ENCODE assay signal across 8 cellular contexts in genomic region chrX:48695524-48695875, GRCh38. TPM values are rescaled to one million over a fixed set of nuclear protein-coding genes. Genes with fewer than 3 reads are reported as not detected.
DNase-seq lines count a peak whose midpoint lies in the region; ATAC-seq and TF ChIP-seq lines count a peak whose summit lies in the region.
"Had no signal": no experiment of that assay in that cellular context is flagged by ENCODE, and none has a peak within 500 bp of the region (broad histone marks: within the 10 kb centered on the region; RNA-seq: fewer than 3 reads in every experiment).

No MANE protein-coding gene starts in this region.

- H3K9ac ChIP-seq in HCT116 (ENCODE audit: low read length) (peak overlapping the region; percentile 67), smooth muscle cell (ENCODE audit: low read depth) (no peak overlapping the region)

- no peak overlapping the region for H3K27ac ChIP-seq in HCT116 (ENCODE audit: low read depth, low read length)
- H3K27ac ChIP-seq in gastroesophageal sphincter = peak overlapping the region; percentile 88 to 95 (median 92)
- H3K27ac ChIP-seq in smooth muscle cell (ENCODE audit: low read depth) = no peak overlapping the region

- CTCF ChIA-PET in HCT116 (lab: Charles Lee) = no interaction called here

- H3K36me3 ChIP-seq in HCT116 (ENCODE audit: control insufficient read depth in 1 of 2, insufficient read depth in 2 of 2, low read length in 2 of 2) (peaks cover 0 to 5% of the 10 kb centered on the region in 2 experiments; a peak in 1 of 4 replicates), gastroesophageal sphincter (peaks cover 0 to 14% of the 10 kb centered on the region in 2 donors), smooth muscle cell (ENCODE audit: low read depth) (no peaks in the 10 kb centered on the region)

- TF ChIP-seq POLR2A in HCT116 (IDR thresholded peaks at IDR 0.05; ENCODE audit: borderline replicate concordance, extremely low read depth, insufficient read depth, insufficient read length) (no peak), gastroesophageal sphincter (IDR thresholded peaks at IDR 0.05) (no peak)

- H3K4me2 ChIP-seq in HCT116 (ENCODE audit: low read length) = peak overlapping the region; percentile 91
- H3K4me2 ChIP-seq in smooth muscle cell = peak overlapping the region; percentile 87

- DNase-seq in HCT116 (ENCODE audit: low read depth, low spot score) = no peak
- no peak for DNase-seq in smooth muscle cell (lab: John Stamatoyannopoulos, UW; ENCODE audit: unreplicated experiment)
- no peak for DNase-seq in AG08396 (ENCODE audit: low spot score)
- no peak for DNase-seq in activated CD4-positive, CD25-positive, alpha-beta regulatory T cell (lab: John Stamatoyannopoulos, UW)
- DNase-seq: NCI-H2107 had no signal

- H3F3A ChIP-seq in smooth muscle cell (ENCODE audit: low read depth) = no peaks in the 10 kb centered on the region

- H4K20me1 ChIP-seq in HCT116 (ENCODE audit: insufficient read depth) = no peaks in the 10 kb centered on the region
- no peaks in the 10 kb centered on the region for H4K20me1 ChIP-seq in smooth muscle cell (ENCODE audit: low read depth)

- TF ChIP-seq EP300 in gastroesophageal sphincter (IDR thresholded peaks at IDR 0.05) = no peak

- BruUV-seq in HCT116 (replicated peaks; lab: Mats Ljungman, UMichigan) = no TSS peak

- no peak for TF ChIP-seq RAD21 in HCT116 (IDR thresholded peaks at IDR 0.05; ENCODE audit: low read depth)

- POLR2A ChIA-PET in HCT116 (lab: Charles Lee) = no interaction called here

- H3K79me2 ChIP-seq in HCT116 (ENCODE audit: insufficient read depth, low read length) (peaks cover 28% of the 10 kb centered on the region), smooth muscle cell (ENCODE audit: low read depth) (no peaks in the 10 kb centered on the region)

- no peak overlapping the region for H2AFZ ChIP-seq in HCT116 (ENCODE audit: low read depth, low read length, poor library complexity, severe bottlenecking)
- H2AFZ ChIP-seq in smooth muscle cell (ENCODE audit: low read depth) = no peak overlapping the region

- TF ChIP-seq CTCF in HCT116 (IDR thresholded peaks at IDR 0.05 in 2 of 3, conservative IDR thresholded peaks at IDR 0.05 in 1 of 3; ENCODE audit: borderline replicate concordance in 1 of 3, insufficient read depth in 1 of 3, low read depth in 2 of 3, low read length in 2 of 3) (no peak), gastroesophageal sphincter (IDR thresholded peaks at IDR 0.05) (no peak), smooth muscle cell (IDR thresholded peaks at IDR 0.05; ENCODE audit: borderline replicate concordance, insufficient read depth, poor library complexity, severe bottlenecking) (no peak)

- H3K4me3 ChIP-seq in HCT116 (replicated peaks in 1 of 2; ENCODE audit: low read depth in 1 of 2, low read length in 2 of 2) = peak overlapping the region; percentile 69 to 73
- H3K4me3 ChIP-seq in gastroesophageal sphincter = peak overlapping the region in 1 of 2 donors; percentile 80
- H3K4me3 ChIP-seq in smooth muscle cell = peak overlapping the region; percentile 62

- peaks cover 4 to 15% of the 10 kb centered on the region in 2 experiments for H3K4me1 ChIP-seq in HCT116 (ENCODE audit: control insufficient read depth in 1 of 2, insufficient read depth in 2 of 2, low read length in 2 of 2)
- peaks cover 0 to 15% (median 0%) of the 10 kb centered on the region in 3 donors for H3K4me1 ChIP-seq in gastroesophageal sphincter
- no peaks in the 10 kb centered on the region for H3K4me1 ChIP-seq in smooth muscle cell (ENCODE audit: low read depth)

- no CpG with 5 or more reads among the region's 14 CpGs for WGBS in gastroesophageal sphincter (ENCODE audit: low coverage in 1 of 2), 2 donors
- WGBS in smooth muscle cell (ENCODE audit: low lambda C conversion rate) = 60% methylated on average over 14 of the region's 14 CpGs

- H3K27me3 ChIP-seq in HCT116 (ENCODE audit: insufficient read depth, low read length) = no peaks in the 10 kb centered on the region
- H3K27me3 ChIP-seq in gastroesophageal sphincter = no peaks in the 10 kb centered on the region
- H3K27me3 ChIP-seq in smooth muscle cell (ENCODE audit: low read depth) = no peaks in the 10 kb centered on the region

- no peaks in the 10 kb centered on the region for H3K9me2 ChIP-seq in HCT116 (ENCODE audit: insufficient read depth)

- H3K9me3 ChIP-seq in HCT116 (ENCODE audit: control insufficient read depth in 1 of 2, insufficient read depth in 1 of 2, low read depth in 1 of 2, low read length in 2 of 2) (no peaks in the 10 kb centered on the region), gastroesophageal sphincter (no peaks in the 10 kb centered on the region), smooth muscle cell (replicated peaks; ENCODE audit: low read depth) (no peaks in the 10 kb centered on the region)

- ATAC-seq in HCT116 (no peak), SK-N-SH treated with all-trans-retinoic acid at 6 μM for 48 hours (0 out of 3 replicates have a peak, but pooled peaks have one; percentile 1), gastroesophageal sphincter (no peak), HG03378 (IDR thresholded peaks at IDR 0.05; ENCODE audit: unreplicated experiment) (no peak)

- intact Hi-C loops in HCT116 (cut with micrococcal nuclease) = no loop called here

- RAD21 ChIA-PET in HCT116 (lab: Charles Lee; ENCODE audit: low non-redundant PET in 1 of 2, low total read pairs in 2 of 2, uncharacterized antibody in 2 of 2, unreplicated experiment in 2 of 2) = no interaction called here

TF ChIP-seq in HCT116, 20 proteins besides CTCF, POLR2A, EP300 and RAD21:
- TF ChIP-seq CBX3 (IDR thresholded peaks at IDR 0.05; ENCODE audit: low read depth) (no peak), POLR2AphosphoS5 (IDR thresholded peaks at IDR 0.05; ENCODE audit: low read depth, low read length) (no peak), JUND (IDR thresholded peaks at IDR 0.05) (no peak), SRF (IDR thresholded peaks at IDR 0.05; ENCODE audit: low read depth) (no peak), EZH2 (IDR thresholded peaks at IDR 0.05) (no peak), EZH2phosphoT487 (IDR thresholded peaks at IDR 0.05; ENCODE audit: borderline replicate concordance) (no peak)
TF ChIP-seq in HCT116: peak in this region for 0.

TF ChIP-seq in SK-N-SH treated with all-trans-retinoic acid at 6 μM for 48 hours, 23 proteins besides CTCF, POLR2A, EP300 and RAD21 (continues in another document):
- no peak for TF ChIP-seq POU6F1 (CRISPR knock-in tag; IDR thresholded peaks at IDR 0.05; ENCODE audit: borderline replicate concordance, low read depth)
- TF ChIP-seq OSR1 (CRISPR knock-in tag; IDR thresholded peaks at IDR 0.05) = no peak
- TF ChIP-seq PPARA (CRISPR knock-in tag; IDR thresholded peaks at IDR 0.05; ENCODE audit: borderline replicate concordance) = no peak
- TF ChIP-seq TCF4 (CRISPR knock-in tag; IDR thresholded peaks at IDR 0.05; ENCODE audit: borderline replicate concordance) = no peak
- TF ChIP-seq ZC3H10 (CRISPR knock-in tag; IDR thresholded peaks at IDR 0.05) = no peak
- no peak for TF ChIP-seq CREB5 (CRISPR knock-in tag; IDR thresholded peaks at IDR 0.05; ENCODE audit: low read depth)
- TF ChIP-seq ISL1 (CRISPR knock-in tag; IDR thresholded peaks at IDR 0.05) = no peak
- no peak for TF ChIP-seq RARB (CRISPR knock-in tag; IDR thresholded peaks at IDR 0.05)
- TF ChIP-seq ZNF8 (CRISPR knock-in tag; IDR thresholded peaks at IDR 0.05) = no peak

RNA-seq across cellular contexts. Expression of gene SUV39H1, which starts 1.0 kb away (rescaled TPM):
- total RNA-seq in HCT116 (2021; ENCODE audit: unreplicated experiment) (16.3 TPM), gastroesophageal sphincter (10 to 100 TPM in 1 of 4 donors, 1 to 10 TPM in 3; 3.4 to 11.7 (median 5.1) TPM), smooth muscle cell (2.6 and 2.7 TPM in 2 replicates)
- 13.1 and 14.2 TPM in 2 replicates for polyA plus RNA-seq in HCT116 (2012)
- polyA plus RNA-seq in smooth muscle cell = 5.6 and 7.7 TPM in 2 replicates

RNA-seq across cellular contexts. Expression of gene WAS, which starts 11.9 kb away (rescaled TPM):
- total RNA-seq in HCT116 (2021; ENCODE audit: unreplicated experiment) (0.84 TPM), gastroesophageal sphincter (1 to 10 TPM; 1.6 to 5.4 (median 3.7) TPM), smooth muscle cell (0.54 and 2.5 TPM in 2 replicates)
- polyA plus RNA-seq in HCT116 (2012) = 0.27 and 0.39 TPM in 2 replicates
- polyA plus RNA-seq in smooth muscle cell = 0.15 and 0.24 TPM in 2 replicates

Comparison
In these comparisons a context has a peak if more than half of its experiments do, and no peak if none do; other contexts are left out.
1. H3K27ac ChIP-seq: peak in gastroesophageal sphincter (4 of 4); none in HCT116 (single experiment) and smooth muscle cell (single experiment).